ENCODE assay signal across 30 cellular contexts in genomic region chr12:42278116-42278485, GRCh38.
"Had no signal": no experiment of that assay in that cellular context is flagged by ENCODE, and none has a peak within 500 bp of the region (broad histone marks: within the 10 kb centered on the region; RNA-seq: fewer than 3 reads in every experiment).

No MANE protein-coding gene starts in this region.

- FAIRE-seq: small intestine had no signal

- DNase-seq: naive thymus-derived CD8-positive, alpha-beta T cell; nephron progenitor cell; occipital lobe; ovary; posterior cingulate gyrus; psoas muscle; right cardiac atrium; right lobe of liver; sigmoid colon; small intestine; stimulated activated CD4-positive, alpha-beta T cell treated with anti-CD3 and anti-CD28 coated beads, Interleukin-15, amount 100 ng/mL, for 24 hours; stimulated activated CD4-positive, alpha-beta T cell treated with anti-CD3 and anti-CD28 coated beads, Interleukin-2, amount 100 ng/mL, for 24 hours; stimulated activated CD4-positive, alpha-beta T cell treated with anti-CD3 and anti-CD28 coated beads, Interleukin-2, amount 100 ng/mL, for 48 hours; stimulated activated CD4-positive, alpha-beta T cell treated with anti-CD3 and anti-CD28 coated beads, Interleukin-4, amount 100 ng/mL, for 24 hours; stimulated activated naive B cell treated with anti-CD40 and anti-IgM and Interleukin-4, amounts not matched to agents 10 μg/mL and 1 μg/mL and 100 μg/mL, for 72 hours; stimulated activated naive CD4-positive, alpha-beta T cell treated with Interleukin-2 at 50 U/mL for 16 hours; stomach; testis; tibial artery; transverse colon; upper lobe of right lung; uterus had no signal

- H3K9me3 Mint-ChIP-seq: naive thymus-derived CD8-positive, alpha-beta T cell; natural killer cell treated with Interleukin-12 subunit alpha and Interleukin-12 subunit beta and Interleukin-15 and Interleukin-18, amount 100 ng/mL, for 72 hours; neural crest cell; stimulated activated effector memory CD8-positive, alpha-beta T cell treated with anti-CD3 and anti-CD28 coated beads, Interleukin-12 subunit alpha, Interleukin-12 subunit beta, amount 100 ng/mL, for 72 hours; stimulated activated naive B cell treated with anti-CD40 and anti-IgM and Interleukin-4, amounts not matched to agents 10 μg/mL and 1 μg/mL and 100 μg/mL, for 72 hours; stimulated activated naive CD8-positive, alpha-beta T cell treated with anti-CD3 and anti-CD28 coated beads, Interleukin-15, Interleukin-2, amounts not matched to agents 100 ng/mL and 50 ng/mL, for 24 hours; type B pancreatic cell had no signal

- H3K27ac ChIP-seq: ovary, parathyroid adenoma, psoas muscle, right lobe of liver, sigmoid colon, stomach, suprapubic skin, testis, tibial artery, transverse colon, upper lobe of right lung, uterus had no signal

- H3K79me2 ChIP-seq: parathyroid adenoma had no signal

- H3K36me3 ChIP-seq: ovary, right lobe of liver, sigmoid colon, stomach, suprapubic skin, tibial artery, transverse colon, upper lobe of right lung, uterus had no signal

- H3K4me3 Mint-ChIP-seq: naive thymus-derived CD8-positive, alpha-beta T cell; natural killer cell treated with Interleukin-12 subunit alpha and Interleukin-12 subunit beta and Interleukin-15 and Interleukin-18, amount 100 ng/mL, for 72 hours; nephron progenitor cell; neural crest cell; stimulated activated effector memory CD8-positive, alpha-beta T cell treated with anti-CD3 and anti-CD28 coated beads, Interleukin-12 subunit alpha, Interleukin-12 subunit beta, amount 100 ng/mL, for 72 hours; stimulated activated naive B cell treated with anti-CD40 and anti-IgM and Interleukin-4, amounts not matched to agents 10 μg/mL and 1 μg/mL and 100 μg/mL, for 72 hours; stimulated activated naive CD8-positive, alpha-beta T cell treated with anti-CD3 and anti-CD28 coated beads, Interleukin-15, Interleukin-2, amounts not matched to agents 100 ng/mL and 50 ng/mL, for 24 hours; type B pancreatic cell had no signal

- H3K4me1 Mint-ChIP-seq: naive thymus-derived CD8-positive, alpha-beta T cell; stimulated activated effector memory CD8-positive, alpha-beta T cell treated with anti-CD3 and anti-CD28 coated beads, Interleukin-12 subunit alpha, Interleukin-12 subunit beta, amount 100 ng/mL, for 72 hours; stimulated activated naive B cell treated with anti-CD40 and anti-IgM and Interleukin-4, amounts not matched to agents 10 μg/mL and 1 μg/mL and 100 μg/mL, for 72 hours had no signal

- H3K9me3 ChIP-seq: ovary, psoas muscle, right lobe of liver, sigmoid colon, suprapubic skin, testis, tibial artery, transverse colon, upper lobe of right lung, uterus had no signal

- H3K4me3 ChIP-seq: ovary, psoas muscle, right lobe of liver, sigmoid colon, stomach, suprapubic skin, testis, tibial artery, transverse colon, upper lobe of right lung, uterus had no signal

- H3K36me3 Mint-ChIP-seq: natural killer cell treated with Interleukin-12 subunit alpha and Interleukin-12 subunit beta and Interleukin-15 and Interleukin-18, amount 100 ng/mL, for 72 hours; stimulated activated effector memory CD8-positive, alpha-beta T cell treated with anti-CD3 and anti-CD28 coated beads, Interleukin-12 subunit alpha, Interleukin-12 subunit beta, amount 100 ng/mL, for 72 hours; stimulated activated naive B cell treated with anti-CD40 and anti-IgM and Interleukin-4, amounts not matched to agents 10 μg/mL and 1 μg/mL and 100 μg/mL, for 72 hours; type B pancreatic cell had no signal

- H3K27me3 ChIP-seq: ovary, right lobe of liver, sigmoid colon, stomach, suprapubic skin, testis, tibial artery, transverse colon, upper lobe of right lung, uterus had no signal

- H3K27ac Mint-ChIP-seq: naive thymus-derived CD8-positive, alpha-beta T cell; natural killer cell treated with Interleukin-12 subunit alpha and Interleukin-12 subunit beta and Interleukin-15 and Interleukin-18, amount 100 ng/mL, for 72 hours; nephron progenitor cell; progenitor cell of endocrine pancreas; stimulated activated effector memory CD8-positive, alpha-beta T cell treated with anti-CD3 and anti-CD28 coated beads, Interleukin-12 subunit alpha, Interleukin-12 subunit beta, amount 100 ng/mL, for 72 hours; stimulated activated naive B cell treated with anti-CD40 and anti-IgM and Interleukin-4, amounts not matched to agents 10 μg/mL and 1 μg/mL and 100 μg/mL, for 72 hours; stimulated activated naive CD8-positive, alpha-beta T cell treated with anti-CD3 and anti-CD28 coated beads, Interleukin-15, Interleukin-2, amounts not matched to agents 100 ng/mL and 50 ng/mL, for 24 hours; type B pancreatic cell had no signal

- H2AFZ ChIP-seq: parathyroid adenoma had no signal

- H3K9ac ChIP-seq: parathyroid adenoma had no signal

- H3K27me3 Mint-ChIP-seq: type B pancreatic cell had no signal

- H3K4me1 ChIP-seq: parathyroid adenoma, psoas muscle, sigmoid colon, suprapubic skin, testis, tibial artery, transverse colon, upper lobe of right lung, uterus had no signal
